In the genomic region with DNA sequence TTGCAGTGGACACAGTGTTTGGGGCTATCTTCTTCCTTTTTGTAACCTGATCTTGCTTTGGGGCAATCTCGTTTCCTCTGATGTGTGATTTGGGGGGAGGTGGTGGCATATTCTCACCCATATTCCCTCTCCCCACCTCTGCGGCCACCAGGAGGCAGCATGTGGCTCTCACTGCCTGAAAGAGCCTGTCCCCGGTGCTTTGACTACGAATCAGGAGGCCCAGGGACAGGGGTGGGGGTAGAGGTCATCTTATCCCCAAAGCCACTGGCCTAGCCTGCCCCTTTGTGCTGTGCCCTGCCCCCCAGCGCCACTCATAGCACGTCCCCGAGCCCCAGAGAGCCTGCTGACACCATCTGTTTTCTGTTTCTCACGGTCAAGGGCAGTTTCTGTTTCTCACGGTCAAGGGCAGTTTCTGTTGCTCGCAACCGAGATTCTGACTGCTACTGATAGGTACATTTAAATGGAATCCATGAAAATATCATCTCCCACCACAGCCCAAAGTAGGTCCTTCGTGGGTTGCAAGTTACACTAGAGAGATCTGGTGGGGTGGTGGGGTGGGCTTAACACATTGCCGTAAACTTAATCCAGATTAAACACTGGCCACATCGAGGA, we compare ENCODE assay signal across 1 cellular context.
TF ChIP-seq lines count a peak whose summit lies in the region.

No MANE protein-coding gene starts in this region.

TF ChIP-seq in K562, 482 proteins besides CTCF, POLR2A, EP300 and RAD21 (continued from another document and continues in another):
- TF ChIP-seq, protein P1, sequence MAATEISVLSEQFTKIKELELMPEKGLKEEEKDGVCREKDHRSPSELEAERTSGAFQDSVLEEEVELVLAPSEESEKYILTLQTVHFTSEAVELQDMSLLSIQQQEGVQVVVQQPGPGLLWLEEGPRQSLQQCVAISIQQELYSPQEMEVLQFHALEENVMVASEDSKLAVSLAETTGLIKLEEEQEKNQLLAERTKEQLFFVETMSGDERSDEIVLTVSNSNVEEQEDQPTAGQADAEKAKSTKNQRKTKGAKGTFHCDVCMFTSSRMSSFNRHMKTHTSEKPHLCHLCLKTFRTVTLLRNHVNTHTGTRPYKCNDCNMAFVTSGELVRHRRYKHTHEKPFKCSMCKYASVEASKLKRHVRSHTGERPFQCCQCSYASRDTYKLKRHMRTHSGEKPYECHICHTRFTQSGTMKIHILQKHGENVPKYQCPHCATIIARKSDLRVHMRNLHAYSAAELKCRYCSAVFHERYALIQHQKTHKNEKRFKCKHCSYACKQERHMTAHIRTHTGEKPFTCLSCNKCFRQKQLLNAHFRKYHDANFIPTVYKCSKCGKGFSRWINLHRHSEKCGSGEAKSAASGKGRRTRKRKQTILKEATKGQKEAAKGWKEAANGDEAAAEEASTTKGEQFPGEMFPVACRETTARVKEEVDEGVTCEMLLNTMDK (IDR thresholded peaks at IDR 0.05; ENCODE audit: borderline replicate concordance, insufficient read depth, low read depth, low read length, poor library complexity, severe bottlenecking), result peak; percentile 23
- no peak for TF ChIP-seq GABPB2 (CRISPR knock-in tag; conservative IDR thresholded peaks at IDR 0.05)
- peak; percentile 29; the same call in 1 of the 2 replicates for TF ChIP-seq NR2C2 (CRISPR knock-in tag; IDR thresholded peaks at IDR 0.05)
- TF ChIP-seq NR2C2 (tag; IDR thresholded peaks at IDR 0.05), result peak; percentile 77
- peak; percentile 34; the same call in 1 of the 2 replicates for TF ChIP-seq RBFOX2 (IDR thresholded peaks at IDR 0.05; ENCODE audit: low read depth, low read length)
- no peak for TF ChIP-seq ZNF696 (CRISPR knock-in tag; conservative IDR thresholded peaks at IDR 0.05)
- TF ChIP-seq, protein P2, sequence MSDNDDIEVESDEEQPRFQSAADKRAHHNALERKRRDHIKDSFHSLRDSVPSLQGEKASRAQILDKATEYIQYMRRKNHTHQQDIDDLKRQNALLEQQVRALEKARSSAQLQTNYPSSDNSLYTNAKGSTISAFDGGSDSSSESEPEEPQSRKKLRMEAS (CRISPR knock-in tag; IDR thresholded peaks at IDR 0.05), result no peak; the same call in 1 of the 2 replicates
- TF ChIP-seq E2F8 (IDR thresholded peaks at IDR 0.05; ENCODE audit: low read depth, partially characterized antibody), result no peak
- TF ChIP-seq GATAD2A (IDR thresholded peaks at IDR 0.05), result 0 out of 2 replicates have a peak, but pooled peaks have one; percentile 17
- 0 out of 2 replicates have a peak, but pooled peaks have one; percentile 33 for TF ChIP-seq MYNN (IDR thresholded peaks at IDR 0.05)
- no peak for TF ChIP-seq MYNN (CRISPR knock-in tag; IDR thresholded peaks at IDR 0.05)
- TF ChIP-seq SMAD4 (CRISPR knock-in tag; conservative IDR thresholded peaks at IDR 0.05), result peak; percentile 21; the same call in 1 of the 2 replicates
- no peak for TF ChIP-seq ZNF695 (CRISPR knock-in tag; IDR thresholded peaks at IDR 0.05)
- TF ChIP-seq TFAP4 (CRISPR knock-in tag; IDR thresholded peaks at IDR 0.05; ENCODE audit: borderline replicate concordance), result peak; percentile 40; the same call in 1 of the 2 replicates
- peak; percentile 69 for TF ChIP-seq CBFA2T3 (IDR thresholded peaks at IDR 0.05)
- peak; percentile 67 for TF ChIP-seq NR2C1 (IDR thresholded peaks at IDR 0.05)
- TF ChIP-seq NR2C1 (tag; IDR thresholded peaks at IDR 0.05), result peak; percentile 69
- TF ChIP-seq, protein P3, sequence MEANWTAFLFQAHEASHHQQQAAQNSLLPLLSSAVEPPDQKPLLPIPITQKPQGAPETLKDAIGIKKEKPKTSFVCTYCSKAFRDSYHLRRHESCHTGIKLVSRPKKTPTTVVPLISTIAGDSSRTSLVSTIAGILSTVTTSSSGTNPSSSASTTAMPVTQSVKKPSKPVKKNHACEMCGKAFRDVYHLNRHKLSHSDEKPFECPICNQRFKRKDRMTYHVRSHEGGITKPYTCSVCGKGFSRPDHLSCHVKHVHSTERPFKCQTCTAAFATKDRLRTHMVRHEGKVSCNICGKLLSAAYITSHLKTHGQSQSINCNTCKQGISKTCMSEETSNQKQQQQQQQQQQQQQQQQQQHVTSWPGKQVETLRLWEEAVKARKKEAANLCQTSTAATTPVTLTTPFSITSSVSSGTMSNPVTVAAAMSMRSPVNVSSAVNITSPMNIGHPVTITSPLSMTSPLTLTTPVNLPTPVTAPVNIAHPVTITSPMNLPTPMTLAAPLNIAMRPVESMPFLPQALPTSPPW (CRISPR knock-in tag; IDR thresholded peaks at IDR 0.05), result peak; percentile 73
- no peak for TF ChIP-seq DIDO1 (tag; IDR thresholded peaks at IDR 0.05; ENCODE audit: low read depth)
- 0 out of 2 replicates have a peak, but pooled peaks have one; percentile 12 for TF ChIP-seq KLF16 (IDR thresholded peaks at IDR 0.05)
- TF ChIP-seq, protein P4, sequence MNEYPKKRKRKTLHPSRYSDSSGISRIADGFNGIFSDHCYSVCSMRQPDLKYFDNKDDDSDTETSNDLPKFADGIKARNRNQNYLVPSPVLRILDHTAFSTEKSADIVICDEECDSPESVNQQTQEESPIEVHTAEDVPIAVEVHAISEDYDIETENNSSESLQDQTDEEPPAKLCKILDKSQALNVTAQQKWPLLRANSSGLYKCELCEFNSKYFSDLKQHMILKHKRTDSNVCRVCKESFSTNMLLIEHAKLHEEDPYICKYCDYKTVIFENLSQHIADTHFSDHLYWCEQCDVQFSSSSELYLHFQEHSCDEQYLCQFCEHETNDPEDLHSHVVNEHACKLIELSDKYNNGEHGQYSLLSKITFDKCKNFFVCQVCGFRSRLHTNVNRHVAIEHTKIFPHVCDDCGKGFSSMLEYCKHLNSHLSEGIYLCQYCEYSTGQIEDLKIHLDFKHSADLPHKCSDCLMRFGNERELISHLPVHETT (CRISPR knock-in tag; conservative IDR thresholded peaks at IDR 0.05 in 1 of 2, IDR thresholded peaks at IDR 0.05 in 1 of 2), result 0 out of 4 replicates have a peak, but pooled peaks of 1 of the 2 experiments have one; percentile 37
- TF ChIP-seq FOXJ3 (CRISPR knock-in tag; IDR thresholded peaks at IDR 0.05), result no peak
- peak; percentile 31; the same call in 1 of the 2 replicates for TF ChIP-seq ARID1B (IDR thresholded peaks at IDR 0.05)
- peak; percentile 12 to 32; a peak in 1 of 4 replicates for TF ChIP-seq KDM1A (IDR thresholded peaks at IDR 0.05)
- TF ChIP-seq HDAC1 (IDR thresholded peaks at IDR 0.05), result peak in 1 of 2 experiments; percentile 44; a peak in 1 of 4 replicates
- TF ChIP-seq RNF2 (IDR thresholded peaks at IDR 0.05), result 0 out of 2 replicates have a peak, but pooled peaks have one; percentile 32
- TF ChIP-seq XRCC5 (IDR thresholded peaks at IDR 0.05; ENCODE audit: low read depth, low read length), result peak; percentile 51; the same call in 1 of the 2 replicates
- no peak for TF ChIP-seq CHD7 (IDR thresholded peaks at IDR 0.05; ENCODE audit: low read depth, low read length)
- peak; percentile 26; the same call in 1 of the 2 replicates for TF ChIP-seq TAL1 (IDR thresholded peaks at IDR 0.05)
- peak; percentile 46 for TF ChIP-seq TCF3 (CRISPR knock-in tag; IDR thresholded peaks at IDR 0.05)
- peak; percentile 41; the same call in 1 of the 2 replicates for TF ChIP-seq CREM (IDR thresholded peaks at IDR 0.05; ENCODE audit: low read depth)
- TF ChIP-seq ZFP36 (IDR thresholded peaks at IDR 0.05; ENCODE audit: low read depth, low read length, partially characterized antibody), result peak; percentile 48
- peak; percentile 13; the same call in 1 of the 2 replicates for TF ChIP-seq ATF7 (IDR thresholded peaks at IDR 0.05)
- TF ChIP-seq MAZ (CRISPR knock-in tag; conservative IDR thresholded peaks at IDR 0.05 in 1 of 2, IDR thresholded peaks at IDR 0.05 in 1 of 2), result peak in 1 of 2 experiments; percentile 60; a peak in 2 of 4 replicates
- TF ChIP-seq RCOR1 (IDR thresholded peaks at IDR 0.05; ENCODE audit: borderline replicate concordance in 1 of 2, low read depth in 2 of 2, low read length in 2 of 2), result peak; percentile 7 to 65; a peak in 3 of 4 replicates
- TF ChIP-seq EP400 (IDR thresholded peaks at IDR 0.05), result 0 out of 2 replicates have a peak, but pooled peaks have one; percentile 20
- TF ChIP-seq TBP (optimal IDR thresholded peaks at IDR 0.05; ENCODE audit: low read depth, low read length), result peak; percentile 7
- 0 out of 2 replicates have a peak, but pooled peaks have one; percentile 25 for TF ChIP-seq ZNF384 (IDR thresholded peaks at IDR 0.05; ENCODE audit: low read depth, low read length)
- peak; percentile 61; the same call in 1 of the 2 replicates for TF ChIP-seq ZFX (CRISPR knock-in tag; IDR thresholded peaks at IDR 0.05)
